ENCODE assay signal across 8 cellular contexts in genomic region chr7:66654275-66655112, GRCh38. TPM values are rescaled to one million over a fixed set of nuclear protein-coding genes. Genes with fewer than 3 reads are reported as not detected.
A peak's percentile ranks its signal among the peaks of the same experiment; 100 is the strongest.
DNase-seq lines count a peak whose midpoint lies in the region; ATAC-seq, FAIRE-seq and TF ChIP-seq lines count a peak whose summit lies in the region.

No MANE protein-coding gene starts in this region.

- H3K9me3 Mint-ChIP-seq in nephron = no peaks in the 10 kb centered on the region

- peak overlapping the region; percentile 97 to 99 (median 99) for H3K4me3 Mint-ChIP-seq in nephron

- H3K27ac Mint-ChIP-seq in nephron = peak overlapping the region; percentile 96 to 100 (median 99)

- no peak for FAIRE-seq in H54 (lab: Jason Lieb, UNC)

- no peaks in the 10 kb centered on the region for H3K27me3 Mint-ChIP-seq in nephron (ENCODE audit: low read depth)

- POLR2A ChIA-PET in RWPE1 (lab: Yijun Ruan, JAX; ENCODE audit: low non-redundant PET) = interaction anchor here (0.6 to 2.0 kb wide), 2 partner anchors 25 to 86 kb away, joined by 3 to 5 read pairs; partner anchors contain the start of gene RABGEF1

- peaks cover 15% of the 10 kb centered on the region for H3K36me3 Mint-ChIP-seq in nephron (ENCODE audit: low read depth)

- TF ChIP-seq CTCF in RWPE1 (conservative IDR thresholded peaks at IDR 0.05; ENCODE audit: low read depth) (no peak), fibroblast of the aortic adventitia (IDR thresholded peaks at IDR 0.05; ENCODE audit: insufficient read depth, low read length) (no peak), nephron (IDR thresholded peaks at IDR 0.05; ENCODE audit: unreplicated experiment in 3 of 3) (no peak)

- DNase-seq in ELF-1 (ENCODE audit: low read depth, low spot score) (peak; percentile 98), H54 (ENCODE audit: insufficient read length, low spot score) (peak; percentile 88), LoVo (ENCODE audit: low spot score) (peak; percentile 99), RWPE1 (ENCODE audit: low spot score) (peak; percentile 96), fibroblast of the aortic adventitia (ENCODE audit: low read depth) (peak; percentile 97)
- peak; percentile 94 for DNase-seq in activated effector memory CD4-positive, alpha-beta T cell treated with Interleukin-2 at 50 U/mL for 16 hours
- peak; percentile 99 for DNase-seq in stimulated activated naive CD8-positive, alpha-beta T cell treated with anti-CD3 and anti-CD28 coated beads, Interleukin-15, Interleukin-2, amounts not matched to agents 100 U/mL and 50 U/mL, for 24 hours

- H3K27ac ChIP-seq in RWPE1 = peak overlapping the region; percentile 98

- peak; percentile 96 for ATAC-seq in stimulated activated naive CD8-positive, alpha-beta T cell treated with anti-CD3 and anti-CD28 coated beads, Interleukin-15, Interleukin-2, amounts not matched to agents 100 U/mL and 50 U/mL, for 24 hours

- peak overlapping the region; percentile 84 for H3K4me3 ChIP-seq in fibroblast of the aortic adventitia (ENCODE audit: low read depth, low read length)

- CTCF ChIA-PET in RWPE1 (lab: Yijun Ruan, JAX) = interaction anchor here (0.5 to 0.6 kb wide), 2 partner anchors 238 to 399 kb away, joined by 3 to 4 read pairs; no protein-coding TSS in a partner anchor

- TF ChIP-seq POLR2A in H54 (IDR thresholded peaks at IDR 0.05; ENCODE audit: low read depth, low read length) = peak; percentile 99

- peaks cover 6% of the 10 kb centered on the region for H3K4me1 Mint-ChIP-seq in nephron

RNA-seq across cellular contexts. Expression of gene KCTD7, which starts 25.8 kb away (rescaled TPM):
- 9.4 and 10.6 TPM in 2 replicates for total RNA-seq in fibroblast of the aortic adventitia (ENCODE audit: low replicate concordance)

Comparison
In these comparisons a context has a peak if more than half of its experiments do, and no peak if none do; other contexts are left out.
1. Peak in every context shown above with its lines: DNase-seq, ATAC-seq, H3K4me3 ChIP-seq and H3K27ac ChIP-seq.